Comparison of ENCODE assay signal across 1 cellular context in the genomic region with DNA sequence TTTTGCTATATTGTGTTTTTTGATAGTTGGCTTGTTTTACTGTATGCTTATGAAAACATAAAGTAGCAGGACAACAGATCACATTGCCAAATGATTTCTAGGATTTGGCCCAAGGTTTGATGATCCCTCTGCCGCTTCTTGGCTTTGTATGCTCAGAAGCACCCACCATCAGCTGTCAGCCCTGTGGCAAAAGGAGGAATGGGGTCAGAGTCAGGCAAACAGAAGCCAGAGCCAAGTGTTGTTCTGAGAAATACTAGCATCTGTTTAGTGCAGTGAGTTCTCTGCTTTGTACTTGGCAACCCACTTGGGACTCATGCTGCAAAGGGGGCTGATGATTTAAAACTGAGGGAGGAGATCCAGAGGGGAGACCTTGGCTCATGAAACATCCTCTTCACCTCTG.
TF ChIP-seq lines count a peak whose summit lies in the region.

No MANE protein-coding gene starts in this region.

TF ChIP-seq in SK-N-SH, 30 proteins besides CTCF, POLR2A, EP300 and RAD21:
- TF ChIP-seq, protein P1, sequence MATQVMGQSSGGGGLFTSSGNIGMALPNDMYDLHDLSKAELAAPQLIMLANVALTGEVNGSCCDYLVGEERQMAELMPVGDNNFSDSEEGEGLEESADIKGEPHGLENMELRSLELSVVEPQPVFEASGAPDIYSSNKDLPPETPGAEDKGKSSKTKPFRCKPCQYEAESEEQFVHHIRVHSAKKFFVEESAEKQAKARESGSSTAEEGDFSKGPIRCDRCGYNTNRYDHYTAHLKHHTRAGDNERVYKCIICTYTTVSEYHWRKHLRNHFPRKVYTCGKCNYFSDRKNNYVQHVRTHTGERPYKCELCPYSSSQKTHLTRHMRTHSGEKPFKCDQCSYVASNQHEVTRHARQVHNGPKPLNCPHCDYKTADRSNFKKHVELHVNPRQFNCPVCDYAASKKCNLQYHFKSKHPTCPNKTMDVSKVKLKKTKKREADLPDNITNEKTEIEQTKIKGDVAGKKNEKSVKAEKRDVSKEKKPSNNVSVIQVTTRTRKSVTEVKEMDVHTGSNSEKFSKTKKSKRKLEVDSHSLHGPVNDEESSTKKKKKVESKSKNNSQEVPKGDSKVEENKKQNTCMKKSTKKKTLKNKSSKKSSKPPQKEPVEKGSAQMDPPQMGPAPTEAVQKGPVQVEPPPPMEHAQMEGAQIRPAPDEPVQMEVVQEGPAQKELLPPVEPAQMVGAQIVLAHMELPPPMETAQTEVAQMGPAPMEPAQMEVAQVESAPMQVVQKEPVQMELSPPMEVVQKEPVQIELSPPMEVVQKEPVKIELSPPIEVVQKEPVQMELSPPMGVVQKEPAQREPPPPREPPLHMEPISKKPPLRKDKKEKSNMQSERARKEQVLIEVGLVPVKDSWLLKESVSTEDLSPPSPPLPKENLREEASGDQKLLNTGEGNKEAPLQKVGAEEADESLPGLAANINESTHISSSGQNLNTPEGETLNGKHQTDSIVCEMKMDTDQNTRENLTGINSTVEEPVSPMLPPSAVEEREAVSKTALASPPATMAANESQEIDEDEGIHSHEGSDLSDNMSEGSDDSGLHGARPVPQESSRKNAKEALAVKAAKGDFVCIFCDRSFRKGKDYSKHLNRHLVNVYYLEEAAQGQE (IDR thresholded peaks at IDR 0.05; ENCODE audit: low read depth, low read length) = no peak
- TF ChIP-seq GATA2 (CRISPR knock-in tag; IDR thresholded peaks at IDR 0.05) (no peak), TEAD4 (IDR thresholded peaks at IDR 0.05; ENCODE audit: borderline replicate concordance, insufficient read depth) (no peak), SIN3A (IDR thresholded peaks at IDR 0.05; ENCODE audit: borderline replicate concordance, low read depth, low read length) (no peak), RFX5 (IDR thresholded peaks at IDR 0.05; ENCODE audit: low read length) (no peak), NFIC (IDR thresholded peaks at IDR 0.05; ENCODE audit: borderline replicate concordance) (no peak), RCOR1 (IDR thresholded peaks at IDR 0.05; ENCODE audit: low read length) (no peak), ELF1 (IDR thresholded peaks at IDR 0.05) (no peak), RXRA (IDR thresholded peaks at IDR 0.05; ENCODE audit: borderline replicate concordance, low read depth) (no peak)
- TF ChIP-seq, protein P2, sequence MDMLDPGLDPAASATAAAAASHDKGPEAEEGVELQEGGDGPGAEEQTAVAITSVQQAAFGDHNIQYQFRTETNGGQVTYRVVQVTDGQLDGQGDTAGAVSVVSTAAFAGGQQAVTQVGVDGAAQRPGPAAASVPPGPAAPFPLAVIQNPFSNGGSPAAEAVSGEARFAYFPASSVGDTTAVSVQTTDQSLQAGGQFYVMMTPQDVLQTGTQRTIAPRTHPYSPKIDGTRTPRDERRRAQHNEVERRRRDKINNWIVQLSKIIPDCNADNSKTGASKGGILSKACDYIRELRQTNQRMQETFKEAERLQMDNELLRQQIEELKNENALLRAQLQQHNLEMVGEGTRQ (IDR thresholded peaks at IDR 0.05; ENCODE audit: borderline replicate concordance, low read depth, low read length) = no peak
- TF ChIP-seq, protein P3, sequence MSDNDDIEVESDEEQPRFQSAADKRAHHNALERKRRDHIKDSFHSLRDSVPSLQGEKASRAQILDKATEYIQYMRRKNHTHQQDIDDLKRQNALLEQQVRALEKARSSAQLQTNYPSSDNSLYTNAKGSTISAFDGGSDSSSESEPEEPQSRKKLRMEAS (IDR thresholded peaks at IDR 0.05; ENCODE audit: low read depth) = no peak
